8 cellular contexts compared by ENCODE assay signal in the genomic region with DNA sequence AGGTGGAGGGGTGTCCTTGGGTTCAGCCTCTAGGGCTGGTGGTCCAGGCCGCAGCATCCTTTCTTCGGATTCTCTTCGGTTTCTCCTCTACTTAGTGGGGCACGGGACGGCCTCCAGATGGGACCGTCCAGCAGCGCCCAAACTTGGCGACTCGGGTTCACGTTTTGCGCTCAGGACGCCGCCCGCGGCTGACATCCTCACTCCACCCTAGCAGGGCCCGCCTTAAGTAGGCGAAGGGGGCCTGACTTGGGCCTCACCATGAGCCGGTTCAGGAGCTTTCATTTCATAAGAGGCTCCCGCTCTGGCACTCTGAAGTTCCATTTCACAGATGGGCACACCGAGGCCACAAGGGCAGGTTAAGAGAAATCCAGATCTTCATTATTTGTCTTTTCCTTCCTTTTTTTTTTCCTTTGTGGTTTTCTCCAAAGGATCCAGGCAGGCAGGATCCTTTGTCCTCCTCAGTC.
A peak's percentile ranks its signal among the peaks of the same experiment; 100 is the strongest.
DNase-seq lines count a peak whose midpoint lies in the region; ATAC-seq and TF ChIP-seq lines count a peak whose summit lies in the region.

No MANE protein-coding gene starts in this region.

- H3K27me3 Mint-ChIP-seq in glutamatergic neuron (ENCODE audit: unreplicated experiment) = peaks cover 21% of the 10 kb centered on the region
- peaks cover 9% of the 10 kb centered on the region for H3K27me3 Mint-ChIP-seq in stimulated activated memory B cell treated with anti-CD40 and anti-IgM and Interleukin-4, amounts not matched to agents 10 μg/mL and 1 μg/mL and 100 μg/mL, for 72 hours

- H3K27me3 ChIP-seq in A673 (replicated peaks; ENCODE audit: insufficient read depth, low read depth, low read length, poor library complexity) = no peaks in the 10 kb centered on the region

- H3K9ac ChIP-seq in SK-N-MC (ENCODE audit: insufficient read length) = no peak overlapping the region

- CTCF ChIA-PET in A673 (lab: Charles Lee) = no interaction called here

- peak overlapping the region; percentile 48 for H3K27ac Mint-ChIP-seq in glutamatergic neuron (ENCODE audit: unreplicated experiment)
- peak overlapping the region; percentile 86 for H3K27ac Mint-ChIP-seq in stimulated activated memory B cell treated with anti-CD40 and anti-IgM and Interleukin-4, amounts not matched to agents 10 μg/mL and 1 μg/mL and 100 μg/mL, for 72 hours

- POLR2A ChIA-PET in A673 (lab: Charles Lee; ENCODE audit: low non-redundant PET) = no interaction called here

- H3K4me3 ChIP-seq in A673 (ENCODE audit: low read depth, low read length, poor library complexity, severe bottlenecking) (peak overlapping the region; percentile 53), SK-N-MC (peak overlapping the region; percentile 79)

- TF ChIP-seq CTCF in A673 (conservative IDR thresholded peaks at IDR 0.05; ENCODE audit: low read depth, low read length) (no peak), glutamatergic neuron (IDR thresholded peaks at IDR 0.05; ENCODE audit: partially characterized antibody, unreplicated experiment) (no peak)

- ATAC-seq in GM19452 (IDR thresholded peaks at IDR 0.05; ENCODE audit: unreplicated experiment) (peak; percentile 19), GM18858 (IDR thresholded peaks at IDR 0.05; ENCODE audit: unreplicated experiment) (no peak)
- peak; percentile 1 for ATAC-seq in stimulated activated memory B cell treated with anti-CD40 and anti-IgM and Interleukin-4, amounts not matched to agents 10 μg/mL and 1 μg/mL and 100 μg/mL, for 72 hours

- peaks cover 14% of the 10 kb centered on the region for H3K9me3 Mint-ChIP-seq in glutamatergic neuron (ENCODE audit: unreplicated experiment)
- no peaks in the 10 kb centered on the region for H3K9me3 Mint-ChIP-seq in stimulated activated memory B cell treated with anti-CD40 and anti-IgM and Interleukin-4, amounts not matched to agents 10 μg/mL and 1 μg/mL and 100 μg/mL, for 72 hours

- no TSS peak for BruUV-seq in A673 (replicated peaks; lab: Mats Ljungman, UMichigan)

- DNase-seq in A673 (ENCODE audit: low spot score) (no peak), SK-N-MC (ENCODE audit: low read depth, low spot score) (no peak), glutamatergic neuron (no peak), AML-193 (lab: John Stamatoyannopoulos, UW) (no peak), globus pallidus (ENCODE audit: low spot score) (no peak)

- H3K4me3 Mint-ChIP-seq in glutamatergic neuron (ENCODE audit: unreplicated experiment) = peak overlapping the region; percentile 81
- H3K4me3 Mint-ChIP-seq in stimulated activated memory B cell treated with anti-CD40 and anti-IgM and Interleukin-4, amounts not matched to agents 10 μg/mL and 1 μg/mL and 100 μg/mL, for 72 hours = peak overlapping the region; percentile 86

- H3K27ac ChIP-seq in A673 (ENCODE audit: low read depth, low read length, poor library complexity, severe bottlenecking) (no peak overlapping the region), SK-N-MC (no peak overlapping the region)

- intact Hi-C loops in A673 (cut with micrococcal nuclease; ENCODE audit: unreplicated experiment) = no loop called here

- H3K9me3 ChIP-seq in A673 (ENCODE audit: low read depth, low read length, poor library complexity, severe bottlenecking) (no peaks in the 10 kb centered on the region), SK-N-MC (ENCODE audit: low read depth, low read length) (no peaks in the 10 kb centered on the region)

- H3K36me3 Mint-ChIP-seq in glutamatergic neuron (ENCODE audit: unreplicated experiment) = peaks cover 5% of the 10 kb centered on the region
- peaks cover 6% of the 10 kb centered on the region for H3K36me3 Mint-ChIP-seq in stimulated activated memory B cell treated with anti-CD40 and anti-IgM and Interleukin-4, amounts not matched to agents 10 μg/mL and 1 μg/mL and 100 μg/mL, for 72 hours

- H3K4me1 ChIP-seq in A673 (ENCODE audit: insufficient read depth, low read length, poor library complexity, severe bottlenecking) = peaks cover 5% of the 10 kb centered on the region

- H3K36me3 ChIP-seq in A673 (ENCODE audit: insufficient read depth, low read length, poor library complexity, severe bottlenecking) = no peaks in the 10 kb centered on the region
- no peaks in the 10 kb centered on the region for H3K36me3 ChIP-seq in SK-N-MC (ENCODE audit: insufficient read depth, low read length)

- H3K4me1 Mint-ChIP-seq in glutamatergic neuron (ENCODE audit: low read depth, unreplicated experiment) = no peaks in the 10 kb centered on the region
- H3K4me1 Mint-ChIP-seq in stimulated activated memory B cell treated with anti-CD40 and anti-IgM and Interleukin-4, amounts not matched to agents 10 μg/mL and 1 μg/mL and 100 μg/mL, for 72 hours = peaks cover 45% of the 10 kb centered on the region
